Comparison of ENCODE assay signal across 9 cellular contexts in the genomic region with DNA sequence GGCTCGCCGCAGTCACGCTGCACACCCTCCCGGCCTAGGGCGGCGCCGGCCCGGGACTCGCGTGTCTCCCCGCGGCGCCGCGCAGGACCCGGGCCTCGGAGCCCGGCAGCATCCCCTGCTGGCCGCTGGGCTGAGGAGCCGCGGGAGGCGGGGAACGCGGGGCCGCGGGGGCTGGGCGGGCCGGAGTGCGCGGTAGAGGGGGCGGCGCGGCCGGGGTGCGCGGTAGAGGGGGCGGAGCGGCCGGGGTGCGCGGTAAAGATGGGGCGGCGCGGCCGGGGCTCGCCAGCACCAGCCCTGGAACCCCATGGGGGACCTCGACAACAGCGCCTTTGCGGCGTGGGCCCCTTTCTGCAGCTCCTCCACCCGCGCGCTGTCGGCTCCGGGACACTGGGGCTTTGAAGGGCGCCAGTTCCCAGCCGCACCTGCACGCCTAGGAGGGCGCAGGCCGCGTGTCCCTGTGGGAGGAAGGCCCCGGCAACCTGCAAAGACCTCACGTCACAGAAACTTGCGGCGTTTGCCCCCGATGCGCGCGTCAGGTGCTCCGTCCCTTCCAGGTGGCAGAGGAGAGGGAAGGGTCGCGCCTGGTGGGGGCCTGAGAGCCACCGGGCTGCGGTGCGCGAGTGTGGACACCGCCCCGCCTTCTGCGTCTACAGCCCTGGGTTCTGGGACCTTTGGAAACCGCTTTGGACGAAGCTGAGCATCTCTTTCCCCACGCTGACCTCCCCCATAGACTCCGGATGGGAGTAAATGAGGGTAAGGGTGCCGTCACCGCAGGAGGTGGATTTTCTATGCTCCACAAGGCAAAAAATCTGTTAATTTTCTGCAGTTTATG. TPM values are rescaled to one million over a fixed set of nuclear protein-coding genes. Genes with fewer than 3 reads are reported as not detected.
A peak's percentile ranks its signal among the peaks of the same experiment; 100 is the strongest.
DNase-seq lines count a peak whose midpoint lies in the region; ATAC-seq and TF ChIP-seq lines count a peak whose summit lies in the region.
"Had no signal": no experiment of that assay in that cellular context is flagged by ENCODE, and none has a peak within 500 bp of the region (broad histone marks: within the 10 kb centered on the region; RNA-seq: fewer than 3 reads in every experiment).

No MANE protein-coding gene starts in this region.

- peaks cover 0 to 8% of the 10 kb centered on the region in 2 donors for H3K27me3 ChIP-seq in Peyer's patch
- H3K27me3 ChIP-seq in esophagus (ENCODE audit: control insufficient read depth in 1 of 2, insufficient read depth in 2 of 2, low read length in 2 of 2): peaks cover 0 to 6% of the 10 kb centered on the region in 2 donors

- no peaks in the 10 kb centered on the region for H3K9me3 ChIP-seq in Peyer's patch
- H3K9me3 ChIP-seq in esophagus (ENCODE audit: control insufficient read depth in 2 of 2, insufficient read depth in 1 of 2, low read depth in 1 of 2, low read length in 1 of 2): no peaks in the 10 kb centered on the region

- H3K36me3 Mint-ChIP-seq in naive B cell: no peaks in the 10 kb centered on the region
- H3K36me3 Mint-ChIP-seq: activated naive CD4-positive, alpha-beta T cell treated with anti-CD3 and anti-CD28 coated beads, Interleukin-2, amount 50 U/mL, for 24 hours had no signal

- H3K4me3 Mint-ChIP-seq in naive B cell: peak overlapping the region in 4 of 8 donors; percentile 10 to 52 (median 24)

- no peak for TF ChIP-seq POLR2A in Peyer's patch (IDR thresholded peaks at IDR 0.05)

- H3K9me3 Mint-ChIP-seq in naive B cell: peaks cover 0 to 6% (median 2%) of the 10 kb centered on the region in 7 donors
- H3K9me3 Mint-ChIP-seq: activated naive CD4-positive, alpha-beta T cell treated with anti-CD3 and anti-CD28 coated beads, Interleukin-2, amount 50 U/mL, for 24 hours had no signal

- H3K27ac ChIP-seq in Peyer's patch: no peak overlapping the region
- H3K27ac ChIP-seq in esophagus (ENCODE audit: low read depth in 2 of 2, low read length in 1 of 2): no peak overlapping the region

- H3K36me3 ChIP-seq in Peyer's patch (no peaks in the 10 kb centered on the region), esophagus (ENCODE audit: control insufficient read depth in 2 of 2, insufficient read depth in 2 of 2, low read length in 1 of 2) (no peaks in the 10 kb centered on the region)

- H3K27me3 Mint-ChIP-seq in naive B cell: peaks cover 34 to 76% (median 62%) of the 10 kb centered on the region in 3 donors

- no peak overlapping the region for H3K27ac Mint-ChIP-seq in naive B cell

- 6 to 7% methylated on average over 85 of the region's 85 CpGs for WGBS in esophagus, 2 donors

- peaks cover 0 to 2% (median 0%) of the 10 kb centered on the region in 3 donors for H3K4me1 Mint-ChIP-seq in naive B cell

- ATAC-seq in naive B cell (ENCODE audit: low read depth in 2 of 2): peak; percentile 64 to 67
- ATAC-seq in HG03378 (IDR thresholded peaks at IDR 0.05; ENCODE audit: unreplicated experiment): no peak

- peak; percentile 40 for DNase-seq in stimulated activated CD4-positive, alpha-beta T cell treated with anti-CD3 and anti-CD28 coated beads, Interleukin-15, amount 100 ng/mL, for 24 hours
- no peak for DNase-seq in stimulated activated CD4-positive, alpha-beta T cell treated with anti-CD3 and anti-CD28 coated beads, Interleukin-12 subunit alpha, Interleukin-12 subunit beta, amount 100 ng/mL, for 4 hours
- DNase-seq in Peyer's patch: no peak
- no peak for DNase-seq in naive B cell
- DNase-seq in amniotic stem cell (lab: John Stamatoyannopoulos, UW): no peak
- DNase-seq in stimulated activated CD4-positive, alpha-beta T cell treated with anti-CD3 and anti-CD28 coated beads, Interleukin-4, amount 100 ng/mL, for 24 hours: no peak

- TF ChIP-seq CTCF in Peyer's patch (IDR thresholded peaks at IDR 0.05): peak in 3 of 6 experiments; percentile 15 to 37 (median 35)

- H3K4me1 ChIP-seq in Peyer's patch (peaks cover 0 to 7% (median 2%) of the 10 kb centered on the region in 4 donors), esophagus (ENCODE audit: control insufficient read depth in 2 of 2, insufficient read depth in 2 of 2, low read length in 1 of 2) (peaks cover 5 to 8% of the 10 kb centered on the region in 2 donors)

- peak overlapping the region in 3 of 4 donors; percentile 36 to 45 (median 43) for H3K4me3 ChIP-seq in Peyer's patch
- peak overlapping the region; percentile 21 to 25 for H3K4me3 ChIP-seq in esophagus (ENCODE audit: low read depth in 1 of 2, low read length in 2 of 2)

RNA-seq across cellular contexts. Expression of a gene that starts 49.6 kb away (rescaled TPM):
- 100 to 1,000 TPM in 1 of 4 donors, 10 to 100 TPM in 3; 27.5 to 134 (median 55.8) TPM for total RNA-seq in Peyer's patch
- 10 to 100 TPM; 24.5 to 44.4 TPM for polyA plus RNA-seq in esophagus
- polyA plus RNA-seq in naive B cell (ENCODE audit: low read depth in 6 of 6): 10 to 100 TPM; 35.2 to 56.0 (median 46.0) TPM

RNA-seq across cellular contexts. Expression of a gene that starts 50.0 kb away (rescaled TPM):
- 10 to 100 TPM in 3 of 4 donors, 1 to 10 TPM in 1; 5.8 to 16.9 (median 13.1) TPM for total RNA-seq in Peyer's patch
- polyA plus RNA-seq in esophagus (10 to 100 TPM in 1 of 2 donors, 1 to 10 TPM in 1; 8.5 to 25.6 TPM), naive B cell (ENCODE audit: low read depth in 6 of 6) (10 to 100 TPM in 5 of 6 donors, 1 to 10 TPM in 1; 8.6 to 43.7 (median 13.3) TPM)
